ENCODE assay signal across 4 cellular contexts in genomic region chr22:36228369-36228768, GRCh38. TPM values are rescaled to one million over a fixed set of nuclear protein-coding genes. Genes with fewer than 3 reads are reported as not detected.
"Had no signal": no experiment of that assay in that cellular context is flagged by ENCODE, and none has a peak within 500 bp of the region (broad histone marks: within the 10 kb centered on the region; RNA-seq: fewer than 3 reads in every experiment).

No MANE protein-coding gene starts in this region.

RNA-seq across cellular contexts. Expression of gene APOL4, which starts 26.8 kb away (rescaled TPM):
- total RNA-seq: HT1080, PC-9, RPMI7951 had no signal
- polyA plus RNA-seq: IgD-negative memory B cell had no signal
